Comparison of ENCODE assay signal across 8 cellular contexts in genomic region chrX:48573690-48574269, GRCh38. TPM values are rescaled to one million over a fixed set of nuclear protein-coding genes. Genes with fewer than 3 reads are reported as not detected.
A peak's percentile ranks its signal among the peaks of the same experiment; 100 is the strongest.
DNase-seq lines count a peak whose midpoint lies in the region; ATAC-seq and TF ChIP-seq lines count a peak whose summit lies in the region.

No MANE protein-coding gene starts in this region.

- peaks cover 3% of the 10 kb centered on the region; the same call in 1 of the 2 replicates for H3K9me3 ChIP-seq in AG04450 (ENCODE audit: control insufficient read depth, insufficient read depth, low read length)
- H3K9me3 ChIP-seq in HEK293 (ENCODE audit: control insufficient read depth, insufficient read depth, low read depth, low read length), result no peaks in the 10 kb centered on the region
- no peaks in the 10 kb centered on the region for H3K9me3 ChIP-seq in PC-3 (ENCODE audit: low read length)

- TSS peak; percentile 96 for BruUV-seq in PC-3 (replicated peaks; lab: Mats Ljungman, UMichigan)

- POLR2A ChIA-PET in AG04450 (lab: Yijun Ruan, JAX) (interaction anchor here (0.6 to 1.5 kb wide), 7 partner anchors 10 to 911 kb away, joined by 3 to 15 read pairs (median 3); partner anchors contain the start of gene TBC1D25), HEK293 (lab: Yijun Ruan, JAX) (interaction anchor here (0.8 to 1.7 kb wide), 8 partner anchors 8 to 164 kb away, joined by 3 to 8 read pairs (median 4); partner anchors contain the start of gene TBC1D25), PC-3 (lab: Charles Lee; ENCODE audit: unreplicated experiment) (interaction anchor here (0.7 to 1.0 kb wide), 2 partner anchors 86 to 324 kb away, joined by 3 read pairs; partner anchors contain the start of genes PQBP1 and TIMM17B)

- intact Hi-C loops in PC-3 (cut with micrococcal nuclease), result loop anchor here (1.0 kb wide), 1 partner anchor 24 kb away; the partner anchor contains the start of gene WDR13

- no peak for ATAC-seq in PC-3

- H3K27me3 ChIP-seq in AG04450 (ENCODE audit: control insufficient read depth, insufficient read depth, low read length) (no peaks in the 10 kb centered on the region), PC-3 (ENCODE audit: low read length) (no peaks in the 10 kb centered on the region), kidney epithelial cell (ENCODE audit: control insufficient read depth, insufficient read depth, low read length) (no peaks in the 10 kb centered on the region)

- peak overlapping the region; percentile 63 for H3K4me3 ChIP-seq in AG04450 (ENCODE audit: low read depth, low read length)
- peak overlapping the region; percentile 80 for H3K4me3 ChIP-seq in HEK293 (ENCODE audit: low read depth, low read length)
- peak overlapping the region; percentile 99 for H3K4me3 ChIP-seq in PC-3 (ENCODE audit: low read length)
- peak overlapping the region; percentile 78 for H3K4me3 ChIP-seq in astrocyte of the cerebellum (ENCODE audit: low read depth, low read length)
- peak overlapping the region; percentile 67 for H3K4me3 ChIP-seq in kidney epithelial cell (ENCODE audit: low read depth, low read length)

- in situ Hi-C loops in astrocyte of the cerebellum (cut with HindIII; ENCODE audit: low sequenced_read_pairs), result no loop called here

- CTCF ChIA-PET in AG04450 (lab: Charles Lee) (interaction anchor here (0.7 kb wide), 1 partner anchor 64 kb away, joined by 6 read pairs; no protein-coding TSS in a partner anchor), HEK293 (lab: Yijun Ruan, JAX) (no interaction called here), PC-3 (lab: Charles Lee) (no interaction called here)

- peaks cover 3% of the 10 kb centered on the region for H3F3A ChIP-seq in PC-3 (ENCODE audit: low read length, unreplicated experiment)

- H3K79me2 ChIP-seq in PC-3 (ENCODE audit: low read length), result peaks cover 31% of the 10 kb centered on the region

- peaks cover 3% of the 10 kb centered on the region; the same call in 1 of the 2 replicates for H3K4me1 ChIP-seq in HEK293 (ENCODE audit: control insufficient read depth, insufficient read depth, low read length)
- H3K4me1 ChIP-seq in PC-3 (ENCODE audit: insufficient read depth, low read length), result peaks cover 28% of the 10 kb centered on the region

- H2AFZ ChIP-seq in PC-3 (ENCODE audit: low read length), result peak overlapping the region; percentile 98

- H3K27ac ChIP-seq in AG04450 (ENCODE audit: low read depth, low read length), result peak overlapping the region; percentile 98
- peak overlapping the region; percentile 20; the same call in 1 of the 2 replicates for H3K27ac ChIP-seq in HEK293 (ENCODE audit: extremely low read depth, low read depth, low read length)
- H3K27ac ChIP-seq in PC-3 (ENCODE audit: low read length), result peak overlapping the region; percentile 98

- peak overlapping the region; percentile 100 for H3K4me2 ChIP-seq in PC-3 (ENCODE audit: low read length)

- DNase-seq in AG04450 (ENCODE audit: low read depth, low spot score) (no peak), PC-3 (no peak), astrocyte of the cerebellum (ENCODE audit: low read depth) (no peak), kidney epithelial cell (ENCODE audit: low read depth) (no peak), SKM-1 treated with dmso at 0.1 percent for 144 hours (lab: John Stamatoyannopoulos, UW; ENCODE audit: unreplicated experiment) (no peak), epidermal melanocyte (ENCODE audit: insufficient read length, low spot score) (no peak)
- DNase-seq in stimulated activated naive CD4-positive, alpha-beta T cell treated with Interleukin-2 at 50 U/mL for 16 hours (lab: John Stamatoyannopoulos, UW), result peak; percentile 13

- H3K36me3 ChIP-seq in HEK293 (ENCODE audit: control insufficient read depth in 2 of 2, insufficient read depth in 1 of 2, low read length in 2 of 2) (peaks cover 8 to 38% of the 10 kb centered on the region in 2 experiments), PC-3 (ENCODE audit: low read depth, low read length) (peaks cover 38% of the 10 kb centered on the region), kidney epithelial cell (ENCODE audit: control insufficient read depth, insufficient read depth, low read length) (no peaks in the 10 kb centered on the region)

- H3K9ac ChIP-seq in PC-3 (ENCODE audit: low read length), result peak overlapping the region; percentile 100

- H3K9me2 ChIP-seq in PC-3 (replicated peaks; ENCODE audit: low read length), result no peaks in the 10 kb centered on the region

- TF ChIP-seq CTCF in AG04450 (IDR thresholded peaks at IDR 0.05; ENCODE audit: low read depth, low read length) (no peak), HEK293 (tag by site-specific recombination; IDR thresholded peaks at IDR 0.05) (no peak), PC-3 (conservative IDR thresholded peaks at IDR 0.05; ENCODE audit: low read depth, low read length) (no peak), astrocyte of the cerebellum (IDR thresholded peaks at IDR 0.05; ENCODE audit: low read depth, low read length, missing control alignments) (no peak), kidney epithelial cell (IDR thresholded peaks at IDR 0.05; ENCODE audit: insufficient read depth, low read length, poor library complexity, severe bottlenecking) (no peak)

- peaks cover 31% of the 10 kb centered on the region for H4K20me1 ChIP-seq in PC-3 (ENCODE audit: low read length)

TF ChIP-seq in HEK293, 187 proteins besides CTCF, POLR2A, EP300 and RAD21 (continues in another document):
- TF ChIP-seq ZNF629 (tag by site-specific recombination; IDR thresholded peaks at IDR 0.05) (peak; percentile 97), ZFP37 (tag by site-specific recombination; IDR thresholded peaks at IDR 0.05) (peak; percentile 27; the same call in 1 of the 2 replicates), OSR2 (tag by site-specific recombination; IDR thresholded peaks at IDR 0.05) (peak; percentile 5; the same call in 1 of the 2 replicates), ZNF843 (tag by site-specific recombination; IDR thresholded peaks at IDR 0.05) (0 out of 2 replicates have a peak, but pooled peaks have one; percentile 11), ZNF792 (tag by site-specific recombination; IDR thresholded peaks at IDR 0.05) (0 out of 2 replicates have a peak, but pooled peaks have one; percentile 38), GFI1B (tag by site-specific recombination; IDR thresholded peaks at IDR 0.05) (no peak), ZBTB7A (tag by site-specific recombination; IDR thresholded peaks at IDR 0.05; ENCODE audit: low read depth) (0 out of 2 replicates have a peak, but pooled peaks have one; percentile 27), SP7 (tag by site-specific recombination; IDR thresholded peaks at IDR 0.05) (peak; percentile 42; the same call in 1 of the 2 replicates), ZNF324 (tag by site-specific recombination; IDR thresholded peaks at IDR 0.05) (peak; percentile 63; the same call in 1 of the 2 replicates), ZNF600 (tag by site-specific recombination; IDR thresholded peaks at IDR 0.05) (peak; percentile 38; the same call in 1 of the 2 replicates), ZNF221 (tag by site-specific recombination; IDR thresholded peaks at IDR 0.05; ENCODE audit: borderline replicate concordance) (no peak), ZNF626 (tag by site-specific recombination; IDR thresholded peaks at IDR 0.05) (no peak), ZNF114 (tag by site-specific recombination; IDR thresholded peaks at IDR 0.05) (no peak), ZFHX2 (tag by site-specific recombination; conservative IDR thresholded peaks at IDR 0.05) (peak; percentile 34; the same call in 1 of the 2 replicates), ZNF639 (tag by site-specific recombination; IDR thresholded peaks at IDR 0.05) (peak; percentile 41; the same call in 1 of the 2 replicates), ZNF10 (tag by site-specific recombination; IDR thresholded peaks at IDR 0.05) (peak; percentile 76; the same call in 1 of the 2 replicates), ZFP69B (tag by site-specific recombination; IDR thresholded peaks at IDR 0.05) (peak; percentile 88), ZNF624 (tag by site-specific recombination; IDR thresholded peaks at IDR 0.05) (no peak)
- TF ChIP-seq, protein P1, sequence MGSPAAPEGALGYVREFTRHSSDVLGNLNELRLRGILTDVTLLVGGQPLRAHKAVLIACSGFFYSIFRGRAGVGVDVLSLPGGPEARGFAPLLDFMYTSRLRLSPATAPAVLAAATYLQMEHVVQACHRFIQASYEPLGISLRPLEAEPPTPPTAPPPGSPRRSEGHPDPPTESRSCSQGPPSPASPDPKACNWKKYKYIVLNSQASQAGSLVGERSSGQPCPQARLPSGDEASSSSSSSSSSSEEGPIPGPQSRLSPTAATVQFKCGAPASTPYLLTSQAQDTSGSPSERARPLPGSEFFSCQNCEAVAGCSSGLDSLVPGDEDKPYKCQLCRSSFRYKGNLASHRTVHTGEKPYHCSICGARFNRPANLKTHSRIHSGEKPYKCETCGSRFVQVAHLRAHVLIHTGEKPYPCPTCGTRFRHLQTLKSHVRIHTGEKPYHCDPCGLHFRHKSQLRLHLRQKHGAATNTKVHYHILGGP (tag by site-specific recombination; IDR thresholded peaks at IDR 0.05), result no peak

RNA-seq across cellular contexts. Expression of gene RBM3, which starts 0.5 kb away (rescaled TPM):
- 294 and 317 TPM in 2 replicates for polyA plus RNA-seq in AG04450 (2011; rRNA removed)
- polyA minus RNA-seq in AG04450 (2011; rRNA and poly(A)+ RNA removed), result 187 and 200 TPM in 2 replicates
- 375 and 389 TPM in 2 replicates for total RNA-seq in PC-3 (2014; rRNA removed)
- 264 and 285 TPM in 2 replicates for total RNA-seq in kidney epithelial cell

RNA-seq across cellular contexts. Expression of gene WDR13, which starts 23.5 kb away (rescaled TPM):
- 24.1 and 50.3 TPM in 2 replicates for polyA plus RNA-seq in AG04450 (2011; rRNA removed)
- polyA minus RNA-seq in AG04450 (2011; rRNA and poly(A)+ RNA removed), result 25.5 and 38.0 TPM in 2 replicates
- total RNA-seq in PC-3 (2014; rRNA removed), result 93.3 and 106 TPM in 2 replicates
- total RNA-seq in kidney epithelial cell, result 117 and 122 TPM in 2 replicates

RNA-seq across cellular contexts. Expression of gene TBC1D25, which starts 34.3 kb away (rescaled TPM):
- 7.9 and 9.3 TPM in 2 replicates for polyA plus RNA-seq in AG04450 (2011; rRNA removed)
- polyA minus RNA-seq in AG04450 (2011; rRNA and poly(A)+ RNA removed), result 10.9 and 17.6 TPM in 2 replicates
- total RNA-seq in PC-3 (2014; rRNA removed) (11.3 and 24.2 TPM in 2 replicates), kidney epithelial cell (6.6 and 10.4 TPM in 2 replicates)

RNA-seq across cellular contexts. Expression of gene EBP, which starts 52.2 kb away (rescaled TPM):
- 19.8 and 23.8 TPM in 2 replicates for polyA plus RNA-seq in AG04450 (2011; rRNA removed)
- polyA minus RNA-seq in AG04450 (2011; rRNA and poly(A)+ RNA removed), result 35.1 and 41.7 TPM in 2 replicates
- total RNA-seq in PC-3 (2014; rRNA removed) (307 and 324 TPM in 2 replicates), kidney epithelial cell (40.2 and 72.5 TPM in 2 replicates)

Comparison
In these comparisons a context has a peak if more than half of its experiments do, and no peak if none do; other contexts are left out.
1. H3K27ac ChIP-seq: peak in every context shown above with its lines; median percentile 98 in AG04450; 98 in PC-3; 20 in HEK293.